17 cellular contexts compared by ENCODE assay signal in genomic region chr2:28603821-28604220, GRCh38.
DNase-seq lines count a peak whose midpoint lies in the region; ATAC-seq and TF ChIP-seq lines count a peak whose summit lies in the region.
"Had no signal": no experiment of that assay in that cellular context is flagged by ENCODE, and none has a peak within 500 bp of the region (broad histone marks: within the 10 kb centered on the region; RNA-seq: fewer than 3 reads in every experiment).

No MANE protein-coding gene starts in this region.

- H3K36me3 ChIP-seq in breast epithelium (no peaks in the 10 kb centered on the region), mammary epithelial cell (ENCODE audit: insufficient read depth, low read length) (no peaks in the 10 kb centered on the region), trophoblast cell (ENCODE audit: control insufficient read depth in 1 of 2, insufficient read depth in 2 of 2, low read length in 2 of 2) (no peaks in the 10 kb centered on the region)

- TF ChIP-seq CTCF in breast epithelium (IDR thresholded peaks at IDR 0.05), result no peak
- TF ChIP-seq CTCF in mammary epithelial cell (conservative IDR thresholded peaks at IDR 0.05 in 1 of 2, IDR thresholded peaks at IDR 0.05 in 1 of 2; ENCODE audit: extremely low read depth in 1 of 2, insufficient read depth in 1 of 2, low read depth in 1 of 2, low read length in 2 of 2), result no peak
- TF ChIP-seq CTCF in foreskin keratinocyte (conservative IDR thresholded peaks at IDR 0.05), result no peak

- CTCF ChIA-PET in mammary epithelial cell (lab: Charles Lee; ENCODE audit: low non-redundant PET), result no interaction called here

- H3K9ac ChIP-seq in mammary epithelial cell (ENCODE audit: insufficient read depth, low read length) (no peak overlapping the region), trophoblast cell (ENCODE audit: low read length) (no peak overlapping the region)

- peak overlapping the region; percentile 92 for H4K91ac ChIP-seq in trophoblast cell (ENCODE audit: low read depth, low read length)

- H3K23ac ChIP-seq in trophoblast cell (ENCODE audit: low read length), result no peak overlapping the region

- H2BK120ac ChIP-seq in trophoblast cell (ENCODE audit: insufficient read depth, low read length, poor library complexity), result peak overlapping the region; percentile 87

- peak overlapping the region; percentile 55 for H2AK5ac ChIP-seq in trophoblast cell (ENCODE audit: low read length)

- H4K8ac ChIP-seq in trophoblast cell (ENCODE audit: low read depth, low read length), result peak overlapping the region; percentile 25

- H3K4ac ChIP-seq in trophoblast cell (ENCODE audit: low read depth, low read length), result peak overlapping the region; percentile 14

- H4K12ac ChIP-seq in trophoblast cell (ENCODE audit: low read depth, low read length), result no peak overlapping the region

- no peak for TF ChIP-seq POLR2A in breast epithelium (IDR thresholded peaks at IDR 0.05)

- H2AFZ ChIP-seq in mammary epithelial cell (ENCODE audit: low read depth, low read length), result no peak overlapping the region
- no peak overlapping the region for H2AFZ ChIP-seq in trophoblast cell (ENCODE audit: insufficient read depth, low read length, poor library complexity)

- no peaks in the 10 kb centered on the region for H4K20me1 ChIP-seq in mammary epithelial cell (ENCODE audit: insufficient read depth, low read length)

- H2BK12ac ChIP-seq in trophoblast cell (ENCODE audit: low read length), result peak overlapping the region; percentile 93

- peak overlapping the region; percentile 18 to 60 for H3K27ac ChIP-seq in breast epithelium
- no peak overlapping the region for H3K27ac ChIP-seq in mammary epithelial cell (ENCODE audit: insufficient read depth, low read depth, low read length)
- peak overlapping the region; percentile 46 for H3K27ac ChIP-seq in epithelial cell of prostate
- H3K27ac ChIP-seq in trophoblast cell (ENCODE audit: low read depth, low read length), result no peak overlapping the region
- no peak overlapping the region for H3K27ac ChIP-seq in caudate nucleus (ENCODE audit: low read depth, low read length)
- H3K27ac ChIP-seq in foreskin keratinocyte, result no peak overlapping the region

- H3K79me1 ChIP-seq in trophoblast cell (ENCODE audit: low read length), result peaks cover 39% of the 10 kb centered on the region

- no peak for ATAC-seq in foreskin keratinocyte
- ATAC-seq: HCT116, K562 had no signal

- peak overlapping the region; percentile 28 for H3K14ac ChIP-seq in trophoblast cell (ENCODE audit: low read length)

- no peaks in the 10 kb centered on the region for H3K9me3 ChIP-seq in breast epithelium
- H3K9me3 ChIP-seq in mammary epithelial cell (replicated peaks; ENCODE audit: insufficient read depth, low read length), result no peaks in the 10 kb centered on the region
- H3K9me3 ChIP-seq in trophoblast cell (ENCODE audit: insufficient read depth, low read depth, low read length), result peaks cover 3% of the 10 kb centered on the region

- peak overlapping the region; percentile 37 for H2BK5ac ChIP-seq in trophoblast cell (ENCODE audit: low read depth, low read length, poor library complexity)

- H3K4me2 ChIP-seq in mammary epithelial cell (ENCODE audit: insufficient read depth, low read depth, low read length), result no peak overlapping the region
- H3K4me2 ChIP-seq in trophoblast cell (ENCODE audit: low read length), result no peak overlapping the region

- in situ Hi-C loops in mammary epithelial cell (cut with MboI; ENCODE audit: low sequenced_read_pairs in 2 of 2), result no loop called here

- DNase-seq in breast epithelium (ENCODE audit: low spot score in 2 of 2) (no peak), mammary epithelial cell (no peak), epithelial cell of prostate (ENCODE audit: low read depth, low spot score) (no peak), trophoblast cell (no peak), caudate nucleus (lab: John Stamatoyannopoulos, UW) (no peak), foreskin keratinocyte (no peak)
- DNase-seq in stimulated activated CD4-positive, alpha-beta T cell treated with anti-CD3 and anti-CD28 coated beads, Interleukin-4, amount 100 ng/mL, for 4 hours, result no peak
- DNase-seq in stimulated activated CD4-positive, alpha-beta T cell treated with anti-CD3 and anti-CD28 coated beads, Interleukin-2, amount 100 ng/mL, for 24 hours, result no peak
- DNase-seq: 8988T, C1 segment of cervical spinal cord, DMS53, NCI-H1092, NCI-H226, NCI-H69, SHP77 had no signal

- no TSS peak for BruUV-seq in mammary epithelial cell (replicated peaks; lab: Mats Ljungman, UMichigan)

- H3K79me2 ChIP-seq in mammary epithelial cell (ENCODE audit: insufficient read depth, low read length), result no peaks in the 10 kb centered on the region
- peaks cover 8% of the 10 kb centered on the region for H3K79me2 ChIP-seq in trophoblast cell (ENCODE audit: control insufficient read depth, insufficient read depth, low read length, poor library complexity)

- dilution Hi-C loops in mammary epithelial cell (cut with HindIII; ENCODE audit: low sequenced_read_pairs), result no loop called here

- H3K4me1 ChIP-seq in breast epithelium (no peaks in the 10 kb centered on the region), mammary epithelial cell (ENCODE audit: insufficient read depth, low read length) (peaks cover 4% of the 10 kb centered on the region), trophoblast cell (ENCODE audit: control insufficient read depth in 1 of 2, insufficient read depth in 2 of 2, low read length in 2 of 2) (peaks cover 27 to 31% of the 10 kb centered on the region in 2 experiments), foreskin keratinocyte (no peaks in the 10 kb centered on the region)

- H3K4me3 ChIP-seq in breast epithelium (no peak overlapping the region), mammary epithelial cell (replicated peaks in 1 of 3; ENCODE audit: insufficient read depth in 1 of 3, low read depth in 2 of 3, low read length in 3 of 3) (no peak overlapping the region), trophoblast cell (ENCODE audit: low read depth, low read length) (no peak overlapping the region)
- H3K4me3 ChIP-seq: K562 had no signal

- H3K27me3 ChIP-seq in breast epithelium (no peaks in the 10 kb centered on the region), mammary epithelial cell (ENCODE audit: insufficient read depth, low read length) (no peaks in the 10 kb centered on the region), trophoblast cell (ENCODE audit: insufficient read depth, low read length) (no peaks in the 10 kb centered on the region), foreskin keratinocyte (no peaks in the 10 kb centered on the region)

- 92% methylated on average over 6 of the region's 10 CpGs for WGBS in mammary epithelial cell (ENCODE audit: low coverage, missing lambda C conversion rate)
- no CpG with 5 or more reads among the region's 10 CpGs for WGBS in trophoblast cell (ENCODE audit: extremely low coverage, insufficient coverage, insufficient read length)

- intact Hi-C loops in breast epithelium (cut with DNase I; ENCODE audit: low total_unique reads), result loop anchor here (2.0 kb wide), 1 partner anchor 65 kb away; no protein-coding TSS in a partner anchor
- intact Hi-C loops in mammary epithelial cell (cut with micrococcal nuclease), result no loop called here

- peak overlapping the region; percentile 66 for H3K18ac ChIP-seq in trophoblast cell (ENCODE audit: low read length)

Comparison
In these comparisons a context has a peak if more than half of its experiments do, and no peak if none do; other contexts are left out.
1. H3K27ac ChIP-seq: peak in breast epithelium (2 of 2) and epithelial cell of prostate (single experiment); none in mammary epithelial cell (single experiment), trophoblast cell (single experiment), caudate nucleus (single experiment) and foreskin keratinocyte (single experiment).